ENCODE assay signal across 8 cellular contexts in the genomic region with DNA sequence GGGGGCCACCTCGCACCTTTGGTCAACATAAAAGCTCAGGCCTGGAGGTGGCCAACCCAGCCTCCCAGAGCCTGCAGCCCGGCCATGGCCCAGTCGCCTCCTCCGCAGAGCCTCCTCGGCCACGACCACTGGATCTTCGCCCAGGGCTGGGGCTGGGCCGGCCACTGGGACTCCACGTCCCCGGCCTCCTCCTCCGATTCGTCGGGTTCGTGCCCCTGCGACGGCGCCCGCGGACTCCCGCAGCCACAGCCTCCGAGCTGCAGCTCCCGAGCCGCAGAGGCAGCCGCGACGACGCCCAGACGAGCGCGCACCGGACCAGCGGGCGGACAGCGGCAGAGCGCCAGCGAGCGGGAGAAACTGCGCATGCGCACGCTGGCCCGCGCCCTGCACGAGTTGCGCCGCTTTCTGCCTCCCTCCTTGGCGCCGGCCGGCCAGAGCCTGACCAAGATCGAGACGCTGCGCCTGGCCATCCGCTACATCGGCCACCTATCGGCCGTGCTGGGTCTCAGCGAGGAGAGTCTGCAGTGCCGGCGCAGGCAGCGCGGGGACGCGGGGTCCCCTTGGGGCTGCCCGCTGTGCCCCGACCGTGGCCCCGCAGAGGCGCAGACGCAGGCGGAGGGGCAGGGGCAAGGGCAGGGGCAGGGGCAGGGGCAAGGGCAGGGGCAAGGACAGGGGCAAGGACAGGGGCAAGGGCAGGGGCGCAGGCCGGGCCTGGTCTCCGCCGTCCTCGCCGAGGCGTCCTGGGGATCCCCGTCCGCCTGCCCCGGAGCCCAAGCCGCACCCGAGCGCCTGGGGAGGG. TPM values are rescaled to one million over a fixed set of nuclear protein-coding genes. Genes with fewer than 3 reads are reported as not detected.
DNase-seq lines count a peak whose midpoint lies in the region; ATAC-seq, FAIRE-seq and TF ChIP-seq lines count a peak whose summit lies in the region.

A gene with protein sequence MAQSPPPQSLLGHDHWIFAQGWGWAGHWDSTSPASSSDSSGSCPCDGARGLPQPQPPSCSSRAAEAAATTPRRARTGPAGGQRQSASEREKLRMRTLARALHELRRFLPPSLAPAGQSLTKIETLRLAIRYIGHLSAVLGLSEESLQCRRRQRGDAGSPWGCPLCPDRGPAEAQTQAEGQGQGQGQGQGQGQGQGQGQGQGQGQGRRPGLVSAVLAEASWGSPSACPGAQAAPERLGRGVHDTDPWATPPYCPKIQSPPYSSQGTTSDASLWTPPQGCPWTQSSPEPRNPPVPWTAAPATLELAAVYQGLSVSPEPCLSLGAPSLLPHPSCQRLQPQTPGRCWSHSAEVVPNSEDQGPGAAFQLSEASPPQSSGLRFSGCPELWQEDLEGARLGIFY (plus strand): TSS at position 59 of the 799 bp plus-strand sequence. CDS start 26 bp downstream, at position 85.

- in situ Hi-C loops in Panc1 (cut with HindIII; ENCODE audit: low pct_unique_long_range_greater_than_20kb, low sequenced_read_pairs), result no loop called here

- H3K4me1 Mint-ChIP-seq in neural progenitor cell, result peaks cover 7% of the 10 kb centered on the region

- ATAC-seq in HG03280 (IDR thresholded peaks at IDR 0.05; ENCODE audit: unreplicated experiment) (peak; percentile 58), Panc1 (peak; percentile 92)

- no TSS peak for BruUV-seq in Panc1 (replicated peaks; lab: Mats Ljungman, UMichigan)

- peak; percentile 89 for DNase-seq in GM10266 (ENCODE audit: extremely low spot score)
- no peak for DNase-seq in Panc1 (ENCODE audit: low read depth, low spot score)
- peak; percentile 24 for DNase-seq in activated gamma-delta T cell (lab: John Stamatoyannopoulos, UW)
- DNase-seq in frontal cortex (ENCODE audit: low spot score in 2 of 2), result peak; percentile 84 to 86
- DNase-seq in neural progenitor cell (ENCODE audit: low spot score), result peak; percentile 96
- no peak for DNase-seq in NCI-H128 (lab: John Stamatoyannopoulos, UW; ENCODE audit: unreplicated experiment)

- H3K27ac ChIP-seq in Panc1 (ENCODE audit: low read length), result peak within 1 kb of the TSS; percentile 74
- no peak within 1 kb of the TSS for H3K27ac ChIP-seq in neural progenitor cell
- no peak within 1 kb of the TSS for H3K27ac ChIP-seq in subcutaneous abdominal adipose tissue (ENCODE audit: low read depth, low read length)

- H3K9me3 ChIP-seq in Panc1 (ENCODE audit: control insufficient read depth, insufficient read depth, low read depth, low read length), result no peaks in the 10 kb centered on the region
- H3K9me3 ChIP-seq in neural progenitor cell (ENCODE audit: low read depth), result no peaks in the 10 kb centered on the region
- H3K9me3 ChIP-seq in subcutaneous abdominal adipose tissue (ENCODE audit: control insufficient read depth in 5 of 5, low read length in 5 of 5), result no peaks in the 10 kb centered on the region

- no peaks in the 10 kb centered on the region for H4K20me1 ChIP-seq in neural progenitor cell (ENCODE audit: low read depth)

- H3K36me3 ChIP-seq in Panc1 (ENCODE audit: control insufficient read depth, insufficient read depth, low read length) (no peaks in the 10 kb centered on the region), neural progenitor cell (no peaks in the 10 kb centered on the region), subcutaneous abdominal adipose tissue (ENCODE audit: control insufficient read depth in 5 of 5, insufficient read depth in 5 of 5, low read length in 5 of 5) (no peaks in the 10 kb centered on the region)

- H3K4me1 ChIP-seq in Panc1 (ENCODE audit: control insufficient read depth, insufficient read depth, low read length) (no peaks in the 10 kb centered on the region; the same call in 1 of the 2 replicates), neural progenitor cell (no peaks in the 10 kb centered on the region), subcutaneous abdominal adipose tissue (ENCODE audit: control insufficient read depth in 5 of 5, insufficient read depth in 5 of 5, low read length in 5 of 5) (peaks cover 2 to 32% (median 21%) of the 10 kb centered on the region in 5 donors)

- POLR2A ChIA-PET in Panc1 (lab: Charles Lee), result no interaction called here

- peak within 1 kb of the TSS; percentile 98 for H2AFZ ChIP-seq in neural progenitor cell (replicated peaks)

- peaks cover 10% of the 10 kb centered on the region for H3K27me3 Mint-ChIP-seq in neural progenitor cell (ENCODE audit: insufficient read depth, low read depth)

- peak within 1 kb of the TSS; percentile 73 for H3K4me2 ChIP-seq in neural progenitor cell

- H3F3A ChIP-seq in neural progenitor cell (ENCODE audit: low read depth), result no peaks in the 10 kb centered on the region

- no peak for FAIRE-seq in frontal cortex (lab: Jason Lieb, UNC)

- H3K4me3 ChIP-seq in Panc1 (ENCODE audit: low read depth in 2 of 2, low read length in 2 of 2) (peak within 1 kb of the TSS; percentile 41 to 47), neural progenitor cell (peak within 1 kb of the TSS; percentile 28), subcutaneous abdominal adipose tissue (ENCODE audit: low read depth in 1 of 5, low read length in 5 of 5) (peak within 1 kb of the TSS in 4 of 5 donors; percentile 48 to 71 (median 57))

- no peaks in the 10 kb centered on the region for H3K9me3 Mint-ChIP-seq in neural progenitor cell

- H3K4me3 Mint-ChIP-seq in neural progenitor cell, result peak within 1 kb of the TSS; percentile 43

- CTCF ChIA-PET in Panc1 (lab: Charles Lee), result interaction anchor here (1.3 kb wide), 1 partner anchor 15 kb away, joined by 4 read pairs; no protein-coding TSS in a partner anchor

- H3K36me3 Mint-ChIP-seq in neural progenitor cell, result no peaks in the 10 kb centered on the region

- H3K27me3 ChIP-seq in Panc1 (ENCODE audit: control insufficient read depth, insufficient read depth, low read length) (no peaks in the 10 kb centered on the region), neural progenitor cell (peaks cover 48% of the 10 kb centered on the region), subcutaneous abdominal adipose tissue (ENCODE audit: control insufficient read depth in 5 of 5, insufficient read depth in 4 of 5, low read length in 5 of 5) (peaks cover 0 to 5% (median 0%) of the 10 kb centered on the region in 5 donors)

- intact Hi-C loops in Panc1 (cut with micrococcal nuclease; ENCODE audit: unreplicated experiment), result no loop called here

- TF ChIP-seq CTCF in GM10266 (IDR thresholded peaks at IDR 0.05; ENCODE audit: control insufficient read depth, insufficient read depth, low read depth, missing control alignments) (no peak), Panc1 (IDR thresholded peaks at IDR 0.05) (no peak), neural progenitor cell (IDR thresholded peaks at IDR 0.05) (peak; percentile 61)

- H3K27ac Mint-ChIP-seq in neural progenitor cell, result no peak within 1 kb of the TSS

- H3K79me2 ChIP-seq in neural progenitor cell (ENCODE audit: low read depth), result no peaks in the 10 kb centered on the region

- no peak within 1 kb of the TSS for H3K9ac ChIP-seq in neural progenitor cell
- H3K9ac ChIP-seq in subcutaneous abdominal adipose tissue (ENCODE audit: low read length in 5 of 5), result peak within 1 kb of the TSS in 2 of 5 donors; percentile 20 to 56

RNA-seq across cellular contexts. Expression of the gene that starts here (rescaled TPM):
- total RNA-seq in Panc1 (2021; ENCODE audit: unreplicated experiment), result 1.1 TPM
- 2.0 TPM for polyA plus RNA-seq in Panc1 (2012; ENCODE audit: insufficient read length)
- total RNA-seq in frontal cortex, result not detected
- 0.19 TPM in 1 of 2 replicates, not detected in the other for total RNA-seq in neural progenitor cell (ENCODE audit: low replicate concordance)

Comparison
In these comparisons a context has a peak if more than half of its experiments do, and no peak if none do; other contexts are left out.
1. Peak in DNase-seq in frontal cortex; RNA of the gene not detected or under 1 TPM.
2. Peak in DNase-seq, H3K4me3 ChIP-seq and H3K4me2 ChIP-seq in neural progenitor cell; RNA of the gene not detected or under 1 TPM.
3. DNase-seq: peak in GM10266 (single experiment) and activated gamma-delta T cell (single experiment); none in Panc1 (single experiment) and NCI-H128 (single experiment).
4. Peak in every context shown above with its lines, with median percentiles within 50 percentile points of each other: H3K4me3 ChIP-seq.